ENCODE assay signal across 31 cellular contexts in the genomic region with DNA sequence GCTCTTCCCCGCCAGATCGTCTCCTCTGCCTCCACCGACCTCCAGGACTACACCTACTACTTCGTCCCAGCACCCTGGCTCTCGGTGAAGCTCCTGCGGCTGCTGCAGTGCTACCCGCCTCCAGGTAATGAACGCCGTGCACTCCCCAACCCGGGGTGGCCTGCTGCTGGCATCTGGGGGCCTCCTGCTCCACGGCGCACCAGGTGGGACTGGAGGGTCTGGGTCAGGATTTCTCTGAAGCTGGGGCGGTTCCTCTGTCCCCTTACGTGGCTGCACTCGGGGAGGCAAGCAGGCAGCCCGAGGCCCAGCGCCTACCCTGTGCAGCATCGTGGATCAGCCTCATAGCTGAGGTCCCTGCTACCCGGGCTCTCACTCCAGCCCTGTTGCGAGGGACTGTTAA. TPM values are rescaled to one million over a fixed set of nuclear protein-coding genes. Genes with fewer than 3 reads are reported as not detected.
"Had no signal": no experiment of that assay in that cellular context is flagged by ENCODE, and none has a peak within 500 bp of the region (broad histone marks: within the 10 kb centered on the region; RNA-seq: fewer than 3 reads in every experiment).

No MANE protein-coding gene starts in this region.

- H3K4me1 ChIP-seq: neural progenitor cell, pancreas, psoas muscle, right lobe of liver, sigmoid colon, thyroid gland, upper lobe of left lung had no signal

- H3K9me3 ChIP-seq: neutrophil, pancreas, psoas muscle, right lobe of liver, sigmoid colon, stomach, thoracic aorta, thyroid gland, tibial nerve, upper lobe of left lung, vagina had no signal

- H3K27ac ChIP-seq: neural progenitor cell, neutrophil, pancreas, psoas muscle, right lobe of liver, sigmoid colon, stomach, thoracic aorta, thyroid gland, tibial nerve, upper lobe of left lung, vagina had no signal

- H2AFZ ChIP-seq: neural progenitor cell had no signal

- FAIRE-seq: pancreas, small intestine, urothelium cell line had no signal

- H3K9ac ChIP-seq: neural progenitor cell had no signal

- DNase-seq: naive thymus-derived CD4-positive, alpha-beta T cell; natural killer cell; nucleus accumbens; pancreas; psoas muscle; right lobe of liver; sigmoid colon; small intestine; stimulated activated CD4-positive, alpha-beta T cell treated with anti-CD3 and anti-CD28 coated beads, Interleukin-15, amount 100 ng/mL, for 24 hours; stimulated activated CD4-positive, alpha-beta T cell treated with anti-CD3 and anti-CD28 coated beads, Interleukin-2, amount 100 ng/mL, for 24 hours; stimulated activated CD4-positive, alpha-beta T cell treated with anti-CD3 and anti-CD28 coated beads, Interleukin-2, amount 100 ng/mL, for 48 hours; stimulated activated CD4-positive, alpha-beta T cell treated with anti-CD3 and anti-CD28 coated beads, Interleukin-4, amount 100 ng/mL, for 24 hours; stimulated activated naive B cell treated with anti-CD40 and anti-IgM and Interleukin-4, amounts not matched to agents 10 μg/mL and 1 μg/mL and 100 μg/mL, for 72 hours; stimulated activated naive CD4-positive, alpha-beta T cell treated with Interleukin-2 at 50 U/mL for 16 hours; stomach; thyroid gland; trophoblast cell; upper lobe of left lung had no signal

- H3K4me2 ChIP-seq: neural progenitor cell had no signal

- H3K27me3 ChIP-seq: neural progenitor cell, neutrophil, pancreas, right lobe of liver, sigmoid colon, stomach, thyroid gland, tibial nerve, upper lobe of left lung, vagina had no signal

- H3K36me3 ChIP-seq: neural progenitor cell had no signal

- H3K4me3 ChIP-seq: neural progenitor cell, pancreas, psoas muscle, right lobe of liver, sigmoid colon, stomach, thoracic aorta, thyroid gland, tibial nerve, upper lobe of left lung, vagina had no signal

- ATAC-seq: naive thymus-derived CD4-positive, alpha-beta T cell; natural killer cell; pancreas; psoas muscle; right cardiac atrium; right lobe of liver; stimulated activated effector memory CD8-positive, alpha-beta T cell treated with anti-CD3 and anti-CD28 coated beads, Interleukin-12 subunit alpha, Interleukin-12 subunit beta, amount 100 ng/mL, for 72 hours; stimulated activated naive B cell treated with anti-CD40 and anti-IgM and Interleukin-4, amounts not matched to agents 10 μg/mL and 1 μg/mL and 100 μg/mL, for 72 hours had no signal

RNA-seq across cellular contexts. Expression of a gene that starts 32.5 kb away (rescaled TPM):
- total RNA-seq: osteocyte, progenitor cell of endocrine pancreas, renal cortical epithelial cell, right lobe of liver, stomach, temporal lobe, thoracic aorta had no signal
- polyA plus RNA-seq: neural cell had no signal
